In the genomic region with DNA sequence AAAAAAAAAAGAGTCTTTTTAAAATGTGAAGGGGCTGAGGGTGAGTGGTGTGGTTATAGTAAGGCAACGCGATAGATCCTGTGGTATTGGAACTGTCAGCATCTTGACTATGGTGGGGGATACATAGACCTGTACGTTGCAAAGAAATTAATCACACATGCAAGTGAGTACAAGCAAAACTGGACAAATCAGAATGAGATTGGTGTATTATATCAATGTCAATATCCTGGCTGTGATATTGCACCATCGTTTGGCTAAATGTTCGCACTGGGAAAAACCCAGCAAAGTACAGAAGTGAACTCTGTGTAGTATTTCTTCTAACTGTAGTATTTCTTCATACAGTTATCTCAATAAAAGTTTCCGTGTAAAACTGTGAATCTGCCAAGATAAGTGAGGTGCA, we compare ENCODE assay signal across 24 cellular contexts.
"Had no signal": no experiment of that assay in that cellular context is flagged by ENCODE, and none has a peak within 500 bp of the region (broad histone marks: within the 10 kb centered on the region; RNA-seq: fewer than 3 reads in every experiment).

No MANE protein-coding gene starts in this region.

- H3K27me3 ChIP-seq: colonic mucosa, esophagus squamous epithelium, gastrocnemius medialis had no signal

- DNase-seq: colonic mucosa; cortex of kidney; effector CD8-positive, alpha-beta T cell; effector memory CD8-positive, alpha-beta T cell; endodermal cell; erythroblast; esophagus squamous epithelium; foreskin fibroblast; foreskin melanocyte; gastrocnemius medialis; glutamatergic neuron; head of caudate nucleus; heart right ventricle; hippocampal formation; left cardiac atrium; left ventricle myocardium inferior; lower lobe of right lung; mesenchymal stem cell; midbrain had no signal

- H3K9me3 ChIP-seq: colonic mucosa, esophagus squamous epithelium, gastrocnemius medialis, lower lobe of right lung had no signal

- ATAC-seq: effector memory CD8-positive, alpha-beta T cell; esophagus mucosa; gastrocnemius medialis; heart right ventricle; left cardiac atrium; lower lobe of right lung had no signal

- H3K4me3 ChIP-seq: colonic mucosa, esophagus squamous epithelium, gastrocnemius medialis, heart right ventricle, left ventricle myocardium inferior, lower lobe of right lung had no signal

- H3K4me1 ChIP-seq: colonic mucosa, esophagus squamous epithelium, gastrocnemius medialis, heart right ventricle, left ventricle myocardium inferior had no signal

- FAIRE-seq: endometrium, islet of Langerhans, keratinocyte had no signal

- H3K27ac ChIP-seq: colonic mucosa, epithelial cell of prostate, esophagus squamous epithelium, gastrocnemius medialis, heart right ventricle, left ventricle myocardium inferior, lower lobe of right lung had no signal

- H3K36me3 ChIP-seq: colonic mucosa, esophagus squamous epithelium, gastrocnemius medialis, heart right ventricle, left ventricle myocardium inferior, lower lobe of right lung had no signal
